Comparison of ENCODE assay signal across 8 cellular contexts in genomic region chr1:228212415-228212965, GRCh38. TPM values are rescaled to one million over a fixed set of nuclear protein-coding genes. Genes with fewer than 3 reads are reported as not detected.
DNase-seq lines count a peak whose midpoint lies in the region; ATAC-seq, FAIRE-seq and TF ChIP-seq lines count a peak whose summit lies in the region.

No MANE protein-coding gene starts in this region.

- FAIRE-seq in HepG2 (lab: Jason Lieb, UNC), result no peak
- FAIRE-seq in GM19239 (lab: Jason Lieb, UNC), result no peak

- no peaks in the 10 kb centered on the region for H3K9me3 ChIP-seq in SK-N-MC (ENCODE audit: low read depth, low read length)
- no peaks in the 10 kb centered on the region for H3K9me3 ChIP-seq in iPS DF 6.9 (ENCODE audit: control insufficient read depth, insufficient read depth, low read length)
- H3K9me3 ChIP-seq in skeletal muscle satellite cell (replicated peaks; ENCODE audit: low read length), result no peaks in the 10 kb centered on the region
- no peaks in the 10 kb centered on the region for H3K9me3 ChIP-seq in HepG2 (ENCODE audit: low read length)

- H3K4me2 ChIP-seq in skeletal muscle satellite cell (ENCODE audit: low read length) (no peak overlapping the region), HepG2 (ENCODE audit: low read depth, low read length) (no peak overlapping the region)

- no peak for TF ChIP-seq RAD21 in HepG2 (CRISPR knock-in tag; IDR thresholded peaks at IDR 0.05)

- no peaks in the 10 kb centered on the region; the same call in 1 of the 2 replicates for H3K36me3 ChIP-seq in SK-N-MC (ENCODE audit: insufficient read depth, low read length)
- peaks cover 11% of the 10 kb centered on the region for H3K36me3 ChIP-seq in iPS DF 6.9 (ENCODE audit: control insufficient read depth, insufficient read depth, low read length)
- H3K36me3 ChIP-seq in skeletal muscle satellite cell (ENCODE audit: insufficient read depth, low read length), result no peaks in the 10 kb centered on the region
- H3K36me3 ChIP-seq in HepG2 (replicated peaks in 1 of 2; ENCODE audit: control insufficient read depth in 1 of 2, insufficient read depth in 2 of 2, low read length in 2 of 2), result no peaks in the 10 kb centered on the region

- H3K4me3 Mint-ChIP-seq in Calu3 (ENCODE audit: low read depth, unreplicated experiment), result peak overlapping the region; percentile 70

- no peak overlapping the region for H2AFZ ChIP-seq in HepG2 (ENCODE audit: low read length)

- DNase-seq in Calu3 (no peak), SK-N-MC (ENCODE audit: low read depth, low spot score) (no peak), iPS DF 6.9 (ENCODE audit: low read depth, low spot score) (no peak), HepG2 (ENCODE audit: low spot score) (no peak), GM19239 (ENCODE audit: insufficient read length, low spot score) (no peak)

- H3K9me3 Mint-ChIP-seq in Calu3 (ENCODE audit: low read depth, unreplicated experiment), result no peaks in the 10 kb centered on the region

- TF ChIP-seq CTCF in Calu3 (IDR thresholded peaks at IDR 0.05; ENCODE audit: unreplicated experiment) (no peak), HepG2 (CRISPR knock-in tag; IDR thresholded peaks at IDR 0.05) (no peak)

- H3K27ac ChIP-seq in SK-N-MC (no peak overlapping the region), iPS DF 6.9 (ENCODE audit: low read length) (no peak overlapping the region), HepG2 (ENCODE audit: extremely low read length, insufficient read depth, low read length) (no peak overlapping the region)

- no peak overlapping the region for H3K27ac Mint-ChIP-seq in Calu3 (ENCODE audit: unreplicated experiment)

- H3K4me1 Mint-ChIP-seq in Calu3 (ENCODE audit: low read depth, unreplicated experiment), result no peaks in the 10 kb centered on the region

- H3K27me3 ChIP-seq in iPS DF 6.9 (ENCODE audit: control insufficient read depth, insufficient read depth, low read length) (no peaks in the 10 kb centered on the region), skeletal muscle satellite cell (ENCODE audit: control insufficient read depth, insufficient read depth, low read length) (no peaks in the 10 kb centered on the region), HepG2 (ENCODE audit: control insufficient read depth in 1 of 2, insufficient read depth in 2 of 2, low read length in 2 of 2) (peaks cover 4 to 31% of the 10 kb centered on the region in 2 experiments)

- H3K4me3 ChIP-seq in SK-N-MC, result peak overlapping the region; percentile 93
- H3K4me3 ChIP-seq in iPS DF 6.9 (ENCODE audit: low read length), result peak overlapping the region; percentile 72
- peak overlapping the region; percentile 30 for H3K4me3 ChIP-seq in skeletal muscle satellite cell (ENCODE audit: low read length)
- no peak overlapping the region for H3K4me3 ChIP-seq in HepG2 (replicated peaks in 1 of 3; ENCODE audit: insufficient read depth in 1 of 3, low read depth in 2 of 3, low read length in 3 of 3)

- H3K9ac ChIP-seq in SK-N-MC (ENCODE audit: insufficient read length), result no peak overlapping the region
- no peak overlapping the region for H3K9ac ChIP-seq in skeletal muscle satellite cell (ENCODE audit: low read depth, low read length)
- no peak overlapping the region for H3K9ac ChIP-seq in HepG2 (ENCODE audit: insufficient read depth, low read depth, low read length)

- H3K79me2 ChIP-seq in HepG2 (ENCODE audit: insufficient read depth, low read length), result no peaks in the 10 kb centered on the region

- TF ChIP-seq EP300 in HepG2 (IDR thresholded peaks at IDR 0.05; ENCODE audit: low read depth in 2 of 2, low read length in 2 of 2) (no peak), HepG2 (CRISPR knock-in tag; IDR thresholded peaks at IDR 0.05; ENCODE audit: borderline replicate concordance) (no peak)

- peaks cover 7% of the 10 kb centered on the region for H3K27me3 Mint-ChIP-seq in Calu3 (ENCODE audit: unreplicated experiment)

- no TSS peak for BruUV-seq in Calu3 (replicated peaks; lab: Mats Ljungman, UMichigan)
- BruUV-seq in HepG2 (replicated peaks; lab: Mats Ljungman, UMichigan), result no TSS peak

- POLR2A ChIA-PET in HepG2 (lab: Yijun Ruan, JAX), result no interaction called here

- WGBS in iPS DF 6.9 (ENCODE audit: insufficient coverage, insufficient read length), result no CpG with 5 or more reads among the region's 66 CpGs
- WGBS in HepG2 (ENCODE audit: low lambda C conversion rate), result 93% methylated on average over 34 of the region's 66 CpGs

- no peak for TF ChIP-seq POLR2A in HepG2 (IDR thresholded peaks at IDR 0.05; ENCODE audit: insufficient read depth in 1 of 2, low read depth in 2 of 2, low read length in 2 of 2)

- no peaks in the 10 kb centered on the region for H4K20me1 ChIP-seq in HepG2 (ENCODE audit: insufficient read depth, low read length)

- ATAC-seq in GM21723 (IDR thresholded peaks at IDR 0.05; ENCODE audit: unreplicated experiment) (no peak), HepG2 (no peak), HG03469 (IDR thresholded peaks at IDR 0.05; ENCODE audit: unreplicated experiment) (no peak)

- CTCF ChIA-PET in Calu3 (lab: Charles Lee) (interaction anchor here (1.0 kb wide), 1 partner anchor 213 kb away, joined by 3 read pairs; no protein-coding TSS in a partner anchor), HepG2 (lab: Yijun Ruan, JAX; ENCODE audit: low intra/inter-chr PET ratio, low total read pairs) (no interaction called here)

- in situ Hi-C loops in HepG2 (cut with HindIII; ENCODE audit: extremely low pct_ligation_motif_present, low pct_unique_long_range_greater_than_20kb), result no loop called here

- intact Hi-C loops in Calu3 (cut with micrococcal nuclease; ENCODE audit: unreplicated experiment), result loop anchor here (10.0 kb wide), 1 partner anchor 132 kb away; no protein-coding TSS in a partner anchor
- intact Hi-C loops in HepG2 (cut with micrococcal nuclease; ENCODE audit: unreplicated experiment), result no loop called here

- 0 out of 2 replicates have a peak, but pooled peaks cover 6% of the 10 kb centered on the region for H3K4me1 ChIP-seq in iPS DF 6.9 (ENCODE audit: control insufficient read depth, insufficient read depth, low read length)
- H3K4me1 ChIP-seq in skeletal muscle satellite cell (ENCODE audit: control insufficient read depth, insufficient read depth, low read length), result peaks cover 6% of the 10 kb centered on the region
- no peaks in the 10 kb centered on the region for H3K4me1 ChIP-seq in HepG2 (ENCODE audit: insufficient read depth, low read length)

- H3K36me3 Mint-ChIP-seq in Calu3 (ENCODE audit: insufficient read depth, unreplicated experiment), result peaks cover 34% of the 10 kb centered on the region

TF ChIP-seq in HepG2, 621 proteins besides CTCF, POLR2A, EP300 and RAD21 (continues in another document):
- TF ChIP-seq ZC3H4 (CRISPR knock-in tag; IDR thresholded peaks at IDR 0.05; ENCODE audit: borderline replicate concordance), result no peak

RNA-seq across cellular contexts. Expression of gene OBSCN, which starts 4.6 kb away (rescaled TPM):
- 18.5 and 19.5 TPM in 2 replicates for total RNA-seq in Calu3 (2022)
- 2.0 and 3.1 TPM in 2 replicates for total RNA-seq in skeletal muscle satellite cell (2012; rRNA removed)
- total RNA-seq in HepG2 (2016; rRNA removed; fragmentation: Illumina TruSeq; extraction: Trizol), result 0.08 and 0.20 TPM in 2 replicates
- total RNA-seq in HepG2 (2016; cell fraction: cytosol; rRNA removed; fragmentation: Illumina TruSeq; extraction: Trizol; ENCODE audit: low read depth), result not detected in 2 replicates
- 0.09 and 0.13 TPM in 2 replicates for total RNA-seq in HepG2 (2016; cell fraction: insoluble cytoplasmic fraction; rRNA removed; fragmentation: Illumina TruSeq; extraction: Trizol)
- 0.06 and 0.07 TPM in 2 replicates for total RNA-seq in HepG2 (2016; cell fraction: membrane; rRNA removed; fragmentation: Illumina TruSeq; extraction: Trizol)
- total RNA-seq in HepG2 (2016; cell fraction: nucleus; rRNA removed; fragmentation: Illumina TruSeq; extraction: Trizol), result 0.12 TPM in 1 of 2 replicates, not detected in the other
- 0.10 and 0.20 TPM in 2 replicates for polyA plus RNA-seq in HepG2 (2011; rRNA removed)
- polyA plus RNA-seq in HepG2 (2011; cell fraction: cytosol; rRNA removed), result 0.03 and 0.07 TPM in 2 replicates
- 0.58 and 1.1 TPM in 2 replicates for polyA plus RNA-seq in HepG2 (2011; cell fraction: nucleus; rRNA removed)
- 0.09 and 0.55 TPM in 2 replicates for polyA plus RNA-seq in HepG2 (2012)
- not detected in 2 replicates for polyA plus RNA-seq in HepG2 (2016; cell fraction: cytosol; fragmentation: Illumina TruSeq; extraction: Trizol; ENCODE audit: low read depth)
- 0.08 and 0.10 TPM in 2 replicates for polyA plus RNA-seq in HepG2 (2016; cell fraction: insoluble cytoplasmic fraction; fragmentation: Illumina TruSeq; extraction: Trizol; ENCODE audit: low read depth)
- polyA plus RNA-seq in HepG2 (2016; cell fraction: membrane; fragmentation: Illumina TruSeq; extraction: Trizol; ENCODE audit: low read depth), result not detected in 2 replicates
- 0.14 and 0.32 TPM in 2 replicates for polyA plus RNA-seq in HepG2 (2016; cell fraction: nucleus; fragmentation: Illumina TruSeq; extraction: Trizol; ENCODE audit: insufficient read depth, low read depth)
- 0.24 and 23.5 TPM in 2 replicates for polyA minus RNA-seq in HepG2 (2011; rRNA and poly(A)+ RNA removed; ENCODE audit: low replicate concordance)
- 0.10 and 0.35 TPM in 2 replicates for polyA minus RNA-seq in HepG2 (2011; cell fraction: cytosol; rRNA and poly(A)+ RNA removed)
- polyA minus RNA-seq in HepG2 (2011; cell fraction: nucleus; rRNA and poly(A)+ RNA removed), result 0.52 and 0.99 TPM in 2 replicates

RNA-seq across cellular contexts. Expression of gene IBA57, which starts 46.9 kb away (rescaled TPM):
- 9.2 and 9.5 TPM in 2 replicates for total RNA-seq in Calu3 (2022)
- total RNA-seq in skeletal muscle satellite cell (2012; rRNA removed), result 5.8 and 6.6 TPM in 2 replicates
- 9.7 and 10.2 TPM in 2 replicates for total RNA-seq in HepG2 (2016; rRNA removed; fragmentation: Illumina TruSeq; extraction: Trizol)
- total RNA-seq in HepG2 (2016; cell fraction: cytosol; rRNA removed; fragmentation: Illumina TruSeq; extraction: Trizol; ENCODE audit: low read depth), result 0.81 and 1.6 TPM in 2 replicates
- 8.3 and 9.2 TPM in 2 replicates for total RNA-seq in HepG2 (2016; cell fraction: insoluble cytoplasmic fraction; rRNA removed; fragmentation: Illumina TruSeq; extraction: Trizol)
- 2.3 and 3.6 TPM in 2 replicates for total RNA-seq in HepG2 (2016; cell fraction: membrane; rRNA removed; fragmentation: Illumina TruSeq; extraction: Trizol)
- total RNA-seq in HepG2 (2016; cell fraction: nucleus; rRNA removed; fragmentation: Illumina TruSeq; extraction: Trizol), result 3.8 and 4.7 TPM in 2 replicates
- polyA plus RNA-seq in HepG2 (2011; rRNA removed), result 2.3 and 4.2 TPM in 2 replicates
- 1.7 and 3.8 TPM in 2 replicates for polyA plus RNA-seq in HepG2 (2011; cell fraction: cytosol; rRNA removed)
- 3.6 and 5.6 TPM in 2 replicates for polyA plus RNA-seq in HepG2 (2011; cell fraction: nucleus; rRNA removed)
- polyA plus RNA-seq in HepG2 (2012), result 2.1 and 2.8 TPM in 2 replicates
- 0.59 and 1.2 TPM in 2 replicates for polyA plus RNA-seq in HepG2 (2016; cell fraction: cytosol; fragmentation: Illumina TruSeq; extraction: Trizol; ENCODE audit: low read depth)
- 7.5 and 7.6 TPM in 2 replicates for polyA plus RNA-seq in HepG2 (2016; cell fraction: insoluble cytoplasmic fraction; fragmentation: Illumina TruSeq; extraction: Trizol; ENCODE audit: low read depth)
- 2.2 and 2.3 TPM in 2 replicates for polyA plus RNA-seq in HepG2 (2016; cell fraction: membrane; fragmentation: Illumina TruSeq; extraction: Trizol; ENCODE audit: low read depth)
- polyA plus RNA-seq in HepG2 (2016; cell fraction: nucleus; fragmentation: Illumina TruSeq; extraction: Trizol; ENCODE audit: insufficient read depth, low read depth), result 4.3 and 5.9 TPM in 2 replicates
- polyA minus RNA-seq in HepG2 (2011; rRNA and poly(A)+ RNA removed; ENCODE audit: low replicate concordance), result 2.7 and 11.4 TPM in 2 replicates
- polyA minus RNA-seq in HepG2 (2011; cell fraction: cytosol; rRNA and poly(A)+ RNA removed), result 3.1 and 4.6 TPM in 2 replicates
- polyA minus RNA-seq in HepG2 (2011; cell fraction: nucleus; rRNA and poly(A)+ RNA removed), result 3.7 and 5.7 TPM in 2 replicates

Comparison
In these comparisons a context has a peak if more than half of its experiments do, and no peak if none do; other contexts are left out.
1. H3K4me3 ChIP-seq: peak in SK-N-MC (single experiment), iPS DF 6.9 (single experiment) and skeletal muscle satellite cell (single experiment); none in HepG2 (0 of 3).
2. RNA of gene OBSCN, which starts 4.6 kb away (total RNA-seq): 18.5 to 19.5 TPM in Calu3; 0.06 to 0.20 TPM in HepG2; every median in the first group is over 10 times any median in the second.